18 cellular contexts compared by ENCODE assay signal in genomic region chr17:29212681-29213121, GRCh38. TPM values are rescaled to one million over a fixed set of nuclear protein-coding genes. Genes with fewer than 3 reads are reported as not detected.
DNase-seq lines count a peak whose midpoint lies in the region; ATAC-seq and TF ChIP-seq lines count a peak whose summit lies in the region.
"Had no signal": no experiment of that assay in that cellular context is flagged by ENCODE, and none has a peak within 500 bp of the region (broad histone marks: within the 10 kb centered on the region; RNA-seq: fewer than 3 reads in every experiment).

No MANE protein-coding gene starts in this region.

- no peak overlapping the region for H2BK12ac ChIP-seq in H9 (ENCODE audit: insufficient read length, low read depth, low read length)

- H3K18ac ChIP-seq in H9 (ENCODE audit: insufficient read length, low read depth, low read length) = no peak overlapping the region

- no peaks in the 10 kb centered on the region for H4K20me1 ChIP-seq in H9 (ENCODE audit: control insufficient read depth, insufficient read depth, insufficient read length)

- H3K27me3 Mint-ChIP-seq in H9 (ENCODE audit: low read depth) = no peaks in the 10 kb centered on the region

- no peaks in the 10 kb centered on the region for H3K27me3 ChIP-seq in suprapubic skin
- H3K27me3 ChIP-seq in H9 (ENCODE audit: insufficient read depth, low read length) = no peaks in the 10 kb centered on the region
- H3K27me3 ChIP-seq: heart left ventricle, upper lobe of right lung had no signal

- no peak overlapping the region for H3K4ac ChIP-seq in H9 (ENCODE audit: low read depth, low read length)

- no peaks in the 10 kb centered on the region for H3K9me3 Mint-ChIP-seq in H9
- H3K9me3 Mint-ChIP-seq: activated CD4-positive, alpha-beta memory T cell treated with anti-CD3 and anti-CD28 coated beads, Interleukin-2, amount 10 ng/mL, durations not matched to agents 7 days and 5 days; naive B cell had no signal

- no peak overlapping the region for H4K5ac ChIP-seq in H9 (ENCODE audit: insufficient read length, low read depth, low read length)

- no peaks in the 10 kb centered on the region for H3K36me3 ChIP-seq in suprapubic skin
- H3K36me3 ChIP-seq: heart left ventricle, upper lobe of right lung had no signal

- no peak overlapping the region for H4K91ac ChIP-seq in H9 (ENCODE audit: insufficient read length, low read depth, low read length)

- ATAC-seq in GM19463 (IDR thresholded peaks at IDR 0.05; ENCODE audit: unreplicated experiment) = no peak
- ATAC-seq: heart left ventricle, upper lobe of right lung had no signal

- no peaks in the 10 kb centered on the region; a peak in 1 of 7 replicates for H3K36me3 Mint-ChIP-seq in H9 (ENCODE audit: insufficient read depth in 1 of 3, low read depth in 3 of 3)
- H3K36me3 Mint-ChIP-seq: naive B cell had no signal

- TF ChIP-seq CTCF in suprapubic skin (IDR thresholded peaks at IDR 0.05) (no peak), H9 (conservative IDR thresholded peaks at IDR 0.05) (no peak)

- no peak overlapping the region for H3T11ph ChIP-seq in H9 (ENCODE audit: low read length)

- H3K4me2 ChIP-seq in H9 (ENCODE audit: insufficient read depth, insufficient read length, low read length) = no peak overlapping the region

- no peak overlapping the region for H3K14ac ChIP-seq in H9 (ENCODE audit: insufficient read depth, low read length)

- peak overlapping the region in 1 of 3 experiments; percentile 18; a peak in 1 of 7 replicates for H3K27ac Mint-ChIP-seq in H9
- H3K27ac Mint-ChIP-seq: activated CD4-positive, alpha-beta memory T cell treated with anti-CD3 and anti-CD28 coated beads, Interleukin-2, amount 10 ng/mL, durations not matched to agents 7 days and 5 days; naive B cell had no signal

- no peak overlapping the region for H2BK120ac ChIP-seq in H9 (ENCODE audit: low read depth, low read length, poor library complexity, severe bottlenecking)

- WGBS in suprapubic skin = 51% methylated on average over 5 of the region's 5 CpGs
- no CpG with 5 or more reads among the region's 5 CpGs for WGBS in H9 (ENCODE audit: extremely low coverage, insufficient read length, low lambda C conversion rate)

- H2BK5ac ChIP-seq in H9 (ENCODE audit: insufficient read length, low read length) = no peak overlapping the region

- no peak overlapping the region for H3K4me3 ChIP-seq in suprapubic skin
- H3K4me3 ChIP-seq: heart left ventricle, SK-N-MC, upper lobe of right lung had no signal

- no peaks in the 10 kb centered on the region for H3K79me1 ChIP-seq in H9 (ENCODE audit: insufficient read depth, low read depth, low read length, poor library complexity, severe bottlenecking)

- no peak for TF ChIP-seq EP300 in suprapubic skin (IDR thresholded peaks at IDR 0.05)

- H3K23ac ChIP-seq in H9 (ENCODE audit: insufficient read length, low read depth, low read length) = no peak overlapping the region

- TF ChIP-seq POLR2A in suprapubic skin (IDR thresholded peaks at IDR 0.05) = no peak

- H3K56ac ChIP-seq in H9 (ENCODE audit: insufficient read length, low read depth, low read length) = no peak overlapping the region

- no peak overlapping the region for H2BK15ac ChIP-seq in H9 (ENCODE audit: low read depth, low read length)

- peak overlapping the region; percentile 97 for H3K27ac ChIP-seq in caudate nucleus (ENCODE audit: low read depth, low read length)
- H3K27ac ChIP-seq in suprapubic skin = peak overlapping the region; percentile 39
- no peak overlapping the region for H3K27ac ChIP-seq in H9 (ENCODE audit: insufficient read length, low read depth, low read length)
- H3K27ac ChIP-seq: heart left ventricle, SK-N-MC, upper lobe of right lung had no signal

- no peak overlapping the region for H2AK5ac ChIP-seq in H9 (ENCODE audit: insufficient read length, low read length)

- DNase-seq in GM04504 (ENCODE audit: low read depth) (peak; percentile 35), caudate nucleus (lab: John Stamatoyannopoulos, UW) (peak in 59 of 61 donors; percentile 16 to 92 (median 74)), hypothalamus (lab: John Stamatoyannopoulos, UW) (peak in 35 of 51 donors; percentile 14 to 90 (median 68)), suprapubic skin (ENCODE audit: low spot score in 2 of 2) (no peak), NCI-H2227 treated with DMSO at 0.1 percent for 48 hours (lab: John Stamatoyannopoulos, UW) (no peak), H9 (no peak), NCI-H1092 treated with DMSO at 0.1 percent for 48 hours (lab: John Stamatoyannopoulos, UW) (no peak)
- DNase-seq: activated CD4-positive, alpha-beta memory T cell treated with anti-CD3 and anti-CD28 coated beads, Interleukin-2, amount 10 ng/mL, durations not matched to agents 7 days and 5 days; Caco-2; heart left ventricle; KBM-7; naive B cell; NCI-H1417 treated with DMSO at 0.1 percent for 48 hours; stimulated activated CD4-positive, alpha-beta T cell treated with anti-CD3 and anti-CD28 coated beads, Interleukin-1b, Interleukin-23, amount 100 ng/mL, for 48 hours; upper lobe of right lung had no signal

- H3K4me1 ChIP-seq in suprapubic skin = peaks cover 12% of the 10 kb centered on the region
- H3K4me1 ChIP-seq in H9 (ENCODE audit: insufficient read depth, low read length) = peaks cover 4% of the 10 kb centered on the region; the same call in 1 of the 2 replicates
- H3K4me1 ChIP-seq: Caco-2, heart left ventricle, upper lobe of right lung had no signal

- H3K4me3 Mint-ChIP-seq in H9 = no peak overlapping the region; a peak in 1 of 5 replicates
- H3K4me3 Mint-ChIP-seq: activated CD4-positive, alpha-beta memory T cell treated with anti-CD3 and anti-CD28 coated beads, Interleukin-2, amount 10 ng/mL, durations not matched to agents 7 days and 5 days; naive B cell had no signal

- no peak overlapping the region for H2AFZ ChIP-seq in H9 (ENCODE audit: low read length)

- H2BK20ac ChIP-seq in H9 (ENCODE audit: low read depth, low read length, poor library complexity, severe bottlenecking) = no peak overlapping the region

- H3K4me1 Mint-ChIP-seq in H9 = peaks cover 12 to 16% of the 10 kb centered on the region in 2 experiments
- H3K4me1 Mint-ChIP-seq: naive B cell had no signal

- no peak overlapping the region for H3K9ac ChIP-seq in H9 (ENCODE audit: extremely low read depth, insufficient read length, low read length)

- H3K9me3 ChIP-seq in suprapubic skin (no peaks in the 10 kb centered on the region), H9 (ENCODE audit: control insufficient read depth, low read depth, low read length) (no peaks in the 10 kb centered on the region)
- H3K9me3 ChIP-seq: Caco-2, heart left ventricle, upper lobe of right lung had no signal

- no peaks in the 10 kb centered on the region for H3K23me2 ChIP-seq in H9 (ENCODE audit: insufficient read length, low read depth, low read length, poor library complexity, severe bottlenecking)

- no peaks in the 10 kb centered on the region for H3K79me2 ChIP-seq in H9 (ENCODE audit: insufficient read depth, low read length)

- H4K8ac ChIP-seq in H9 (replicated peaks; ENCODE audit: insufficient read length, low read depth, low read length) = no peak overlapping the region

RNA-seq across cellular contexts. Expression of gene MYO18A, which starts 32.5 kb away (rescaled TPM):
- total RNA-seq in suprapubic skin (100 to 1,000 TPM in 2 of 4 donors, 10 to 100 TPM in 2; 87.6 to 253 (median 106) TPM), H9 (2021) (20.8 and 21.6 TPM in 2 replicates)

RNA-seq across cellular contexts. Expression of gene CRYBA1, which starts 34.0 kb away (rescaled TPM):
- total RNA-seq in suprapubic skin (not detected), H9 (2021) (not detected in 2 replicates)
- total RNA-seq: activated CD4-positive, alpha-beta memory T cell treated with anti-CD3 and anti-CD28 coated beads, Interleukin-2, amount 10 ng/mL, durations not matched to agents 7 days and 5 days; aorta; Caco-2; heart left ventricle; upper lobe of right lung had no signal

Comparison
In these comparisons a context has a peak if more than half of its experiments do, and no peak if none do; other contexts are left out.
1. DNase-seq: peak in GM04504 (single experiment), caudate nucleus (59 of 61) and hypothalamus (35 of 51); none in suprapubic skin (0 of 2), NCI-H2227 treated with DMSO at 0.1 percent for 48 hours (single experiment), H9 (single experiment) and NCI-H1092 treated with DMSO at 0.1 percent for 48 hours (single experiment).